In genomic region chr15:96849501-96849900, GRCh38 we compare ENCODE assay signal across 26 cellular contexts.
DNase-seq lines count a peak whose midpoint lies in the region; ATAC-seq and TF ChIP-seq lines count a peak whose summit lies in the region.
"Had no signal": no experiment of that assay in that cellular context is flagged by ENCODE, and none has a peak within 500 bp of the region (broad histone marks: within the 10 kb centered on the region; RNA-seq: fewer than 3 reads in every experiment).

No MANE protein-coding gene starts in this region.

- H3K27me3 ChIP-seq in tibial nerve: no peaks in the 10 kb centered on the region
- H3K27me3 ChIP-seq: ascending aorta, gastroesophageal sphincter, upper lobe of left lung had no signal

- no peak overlapping the region for H3K4me3 ChIP-seq in tibial nerve
- H3K4me3 ChIP-seq: ascending aorta, gastroesophageal sphincter, mucosa of descending colon, upper lobe of left lung had no signal

- 31 to 35% methylated on average over 5 of the region's 5 CpGs for WGBS in tibial nerve, 2 donors

- H3K27ac ChIP-seq in tibial nerve: no peak overlapping the region
- H3K27ac ChIP-seq: ascending aorta, gastroesophageal sphincter, parathyroid adenoma, upper lobe of left lung had no signal

- TF ChIP-seq EP300 in tibial nerve (IDR thresholded peaks at IDR 0.05): no peak

- H3K4me1 ChIP-seq in tibial nerve: peaks cover 0 to 7% (median 0%) of the 10 kb centered on the region in 4 donors
- H3K4me1 ChIP-seq: ascending aorta, gastroesophageal sphincter, parathyroid adenoma, upper lobe of left lung had no signal

- H3K9me3 ChIP-seq in tibial nerve: peaks cover 0 to 2% (median 0%) of the 10 kb centered on the region in 4 donors
- H3K9me3 ChIP-seq: ascending aorta, gastroesophageal sphincter, upper lobe of left lung had no signal

- H3K36me3 ChIP-seq in tibial nerve: no peaks in the 10 kb centered on the region
- H3K36me3 ChIP-seq: ascending aorta, gastroesophageal sphincter, upper lobe of left lung had no signal

- TF ChIP-seq POLR2A in tibial nerve (IDR thresholded peaks at IDR 0.05): no peak

- TF ChIP-seq CTCF in tibial nerve (IDR thresholded peaks at IDR 0.05): no peak

- DNase-seq in H4 (ENCODE audit: low spot score) (peak; percentile 45), T1000 (lab: John Stamatoyannopoulos, UW) (peak; percentile 3), fibroblast of gingiva (ENCODE audit: low read depth) (peak; percentile 39), renal cortical epithelial cell (ENCODE audit: low read depth) (peak; percentile 7), NCI-H510A treated with DMSO at 0.1 percent for 48 hours (lab: John Stamatoyannopoulos, UW) (no peak), NCI-H226 (no peak), tibial nerve (ENCODE audit: low spot score in 2 of 2) (no peak)
- DNase-seq: activated CD4-positive, alpha-beta T cell treated with anti-CD3 and anti-CD28 coated beads, Interleukin-2, amount 50 U/mL, for 48 hours; activated CD8-positive, alpha-beta memory T cell treated with anti-CD3 and anti-CD28 coated beads, Interleukin-2, amount 50 U/mL, for 48 hours; CD4-positive, alpha-beta memory T cell; effector CD4-positive, alpha-beta T cell; hypothalamus; Karpas-422; left ventricle myocardium superior; NCI-H1092 treated with DMSO at 0.1 percent for 48 hours; NCI-H187 treated with DMSO at 0.1 percent for 48 hours; NCI-H2227 treated with DMSO at 0.1 percent for 48 hours; upper lobe of left lung had no signal

- ATAC-seq in GM18867 (IDR thresholded peaks at IDR 0.05; ENCODE audit: unreplicated experiment): no peak
- ATAC-seq: activated naive CD4-positive, alpha-beta T cell treated with anti-CD3 and anti-CD28 coated beads, Interleukin-2, amount 50 U/mL, for 72 hours; activated T-helper 17 cell treated with anti-CD3 and anti-CD28 coated beads, Interleukin-2, amount 50 U/mL, for 72 hours; gastroesophageal sphincter; left ventricle myocardium superior; mucosa of descending colon; sciatic nerve had no signal

Comparison
In these comparisons a context has a peak if more than half of its experiments do, and no peak if none do; other contexts are left out.
1. DNase-seq: peak in H4 (single experiment), T1000 (single experiment), fibroblast of gingiva (single experiment) and renal cortical epithelial cell (single experiment); none in NCI-H510A treated with DMSO at 0.1 percent for 48 hours (single experiment), NCI-H226 (single experiment) and tibial nerve (0 of 2).